17 cellular contexts compared by ENCODE assay signal in genomic region chr2:193847991-193848390, GRCh38.
"Had no signal": no experiment of that assay in that cellular context is flagged by ENCODE, and none has a peak within 500 bp of the region (broad histone marks: within the 10 kb centered on the region; RNA-seq: fewer than 3 reads in every experiment).

No MANE protein-coding gene starts in this region.

- H3K36me3 Mint-ChIP-seq: naive thymus-derived CD8-positive, alpha-beta T cell had no signal

- H3K27me3 Mint-ChIP-seq: naive thymus-derived CD8-positive, alpha-beta T cell had no signal

- H3K4me3 ChIP-seq: coronary artery, gastrocnemius medialis, heart right ventricle, mucosa of descending colon, skin epidermis had no signal

- H3K27me3 ChIP-seq: gastrocnemius medialis, heart right ventricle, neutrophil had no signal

- H3K4me1 Mint-ChIP-seq: naive thymus-derived CD8-positive, alpha-beta T cell had no signal

- H3K9me3 ChIP-seq: gastrocnemius medialis, heart right ventricle, mucosa of descending colon, neutrophil had no signal

- H3K27ac Mint-ChIP-seq: endodermal cell; naive thymus-derived CD8-positive, alpha-beta T cell had no signal

- H3K36me3 ChIP-seq: gastrocnemius medialis, heart right ventricle, neutrophil had no signal

- ATAC-seq: esophagus mucosa; gastrocnemius medialis; heart right ventricle; left lobe of liver; mucosa of descending colon; naive thymus-derived CD8-positive, alpha-beta T cell; sciatic nerve had no signal

- H3K27ac ChIP-seq: coronary artery, gastrocnemius medialis, heart right ventricle, neutrophil, skin epidermis had no signal

- H3K4me1 ChIP-seq: gastrocnemius medialis, heart right ventricle had no signal

- H3K9me3 Mint-ChIP-seq: endodermal cell had no signal

- H3K4me3 Mint-ChIP-seq: endodermal cell; naive thymus-derived CD8-positive, alpha-beta T cell had no signal

- DNase-seq: effector CD4-positive, alpha-beta T cell; endodermal cell; gastrocnemius medialis; heart right ventricle; islet precursor cell; mammary epithelial cell; mucosa of descending colon; naive thymus-derived CD8-positive, alpha-beta T cell; posterior cingulate gyrus; stimulated activated CD4-positive, alpha-beta T cell treated with anti-CD3 and anti-CD28 coated beads, Interleukin-12 subunit alpha, Interleukin-12 subunit beta, amount 100 ng/mL, for 4 hours; stimulated activated naive CD4-positive, alpha-beta T cell treated with Interleukin-2 at 50 U/mL for 16 hours had no signal
